In genomic region chr14:97878206-97878605, GRCh38 we compare ENCODE assay signal across 1 cellular context.
TF ChIP-seq lines count a peak whose summit lies in the region.

No MANE protein-coding gene starts in this region.

TF ChIP-seq in GM23338, 12 proteins besides CTCF, POLR2A, EP300 and RAD21:
- TF ChIP-seq ZNF462 (CRISPR knock-in tag; IDR thresholded peaks at IDR 0.05): no peak
- TF ChIP-seq NANOG (IDR thresholded peaks at IDR 0.05; ENCODE audit: borderline replicate concordance): no peak
- TF ChIP-seq EZH2phosphoT487 (IDR thresholded peaks at IDR 0.05; ENCODE audit: unreplicated experiment): no peak
